Comparison of ENCODE assay signal across 16 cellular contexts in genomic region chrX:49262603-49263002, GRCh38. TPM values are rescaled to one million over a fixed set of nuclear protein-coding genes. Genes with fewer than 3 reads are reported as not detected.
DNase-seq lines count a peak whose midpoint lies in the region; ATAC-seq and TF ChIP-seq lines count a peak whose summit lies in the region.
"Had no signal": no experiment of that assay in that cellular context is flagged by ENCODE, and none has a peak within 500 bp of the region (broad histone marks: within the 10 kb centered on the region; RNA-seq: fewer than 3 reads in every experiment).

No MANE protein-coding gene starts in this region.

- no peak overlapping the region for H3K27ac Mint-ChIP-seq in activated T-cell treated with anti-CD3 and anti-CD28 coated beads, Interleukin-2, amount 50 U/mL, for 24 hours
- peak overlapping the region; percentile 59 for H3K27ac Mint-ChIP-seq in CD4-positive, alpha-beta T cell
- peak overlapping the region; percentile 64 for H3K27ac Mint-ChIP-seq in activated CD4-positive, alpha-beta memory T cell treated with anti-CD3 and anti-CD28 coated beads for 36 hours
- H3K27ac Mint-ChIP-seq in activated naive CD8-positive, alpha-beta T cell treated with anti-CD3 and anti-CD28 coated beads for 36 hours = peak overlapping the region; percentile 79

- no peaks in the 10 kb centered on the region for H3K4me1 ChIP-seq in PC-9 (replicated peaks; ENCODE audit: insufficient read depth)
- H3K4me1 ChIP-seq: Peyer's patch had no signal

- H3K4me1 Mint-ChIP-seq in activated T-cell treated with anti-CD3 and anti-CD28 coated beads, Interleukin-2, amount 50 U/mL, for 24 hours (ENCODE audit: low read depth) = peaks cover 50% of the 10 kb centered on the region
- peaks cover 35% of the 10 kb centered on the region for H3K4me1 Mint-ChIP-seq in CD4-positive, alpha-beta T cell (ENCODE audit: low read depth)
- H3K4me1 Mint-ChIP-seq in activated CD4-positive, alpha-beta memory T cell treated with anti-CD3 and anti-CD28 coated beads for 36 hours (ENCODE audit: low read depth) = peaks cover 44% of the 10 kb centered on the region
- peaks cover 50% of the 10 kb centered on the region for H3K4me1 Mint-ChIP-seq in activated naive CD8-positive, alpha-beta T cell treated with anti-CD3 and anti-CD28 coated beads for 36 hours

- no TSS peak for BruUV-seq in PC-9 (replicated peaks; lab: Mats Ljungman, UMichigan)

- H3K27me3 ChIP-seq in CD4-positive, alpha-beta T cell (ENCODE audit: control insufficient read depth, insufficient read depth, low read length) = no peaks in the 10 kb centered on the region
- H3K27me3 ChIP-seq in PC-9 (ENCODE audit: insufficient read depth, low read depth) = no peaks in the 10 kb centered on the region
- H3K27me3 ChIP-seq: Peyer's patch had no signal

- H2AFZ ChIP-seq in PC-9 = no peak overlapping the region

- no peak for ATAC-seq in CD4-positive, alpha-beta T cell (ENCODE audit: poor library complexity)
- no peak for ATAC-seq in GM18858 (IDR thresholded peaks at IDR 0.05; ENCODE audit: unreplicated experiment)

- CTCF ChIA-PET in CD4-positive, alpha-beta T cell (lab: Charles Lee) = no interaction called here
- CTCF ChIA-PET in activated CD4-positive, alpha-beta memory T cell treated with anti-CD3 and anti-CD28 coated beads for 36 hours (lab: Charles Lee) = interaction anchor here (1.0 kb wide), 1 partner anchor 70 kb away, joined by 4 read pairs; no protein-coding TSS in a partner anchor
- CTCF ChIA-PET in PC-9 (lab: Charles Lee) = no interaction called here

- no peak overlapping the region for H3K4me3 ChIP-seq in coronary artery
- H3K4me3 ChIP-seq in PC-9 = no peak overlapping the region
- H3K4me3 ChIP-seq: BLaER1 treated with 17β-estradiol and CSF1 and Interleukin-3, amounts not matched to agents 10 nM and 100 nM; Peyer's patch had no signal

- no peak for DNase-seq in activated T-cell treated with anti-CD3 and anti-CD28 coated beads, Interleukin-2, amount 50 U/mL, for 24 hours
- DNase-seq in activated T-cell treated with anti-CD3 and anti-CD28 coated beads, Interleukin-2, amount 50 U/mL, for 48 hours = no peak
- no peak for DNase-seq in CD4-positive, alpha-beta T cell
- no peak for DNase-seq in activated CD4-positive, alpha-beta memory T cell treated with anti-CD3 and anti-CD28 coated beads for 36 hours
- no peak for DNase-seq in activated naive CD8-positive, alpha-beta T cell treated with anti-CD3 and anti-CD28 coated beads for 36 hours
- DNase-seq in coronary artery (ENCODE audit: low spot score) (no peak), PC-9 (no peak)
- DNase-seq: DMS79 treated with DMSO at 0.1 percent for 48 hours, NCI-H1105, NCI-H1694, NCI-H2081 treated with DMSO at 0.1 percent for 48 hours, Peyer's patch had no signal

- H3K9me2 ChIP-seq in PC-9 (ENCODE audit: insufficient read depth) = no peaks in the 10 kb centered on the region

- peak overlapping the region; percentile 58 for H3K4me3 Mint-ChIP-seq in activated T-cell treated with anti-CD3 and anti-CD28 coated beads, Interleukin-2, amount 50 U/mL, for 24 hours
- peak overlapping the region; percentile 71 for H3K4me3 Mint-ChIP-seq in CD4-positive, alpha-beta T cell
- peak overlapping the region; percentile 62 for H3K4me3 Mint-ChIP-seq in activated CD4-positive, alpha-beta memory T cell treated with anti-CD3 and anti-CD28 coated beads for 36 hours
- peak overlapping the region; percentile 66 for H3K4me3 Mint-ChIP-seq in activated naive CD8-positive, alpha-beta T cell treated with anti-CD3 and anti-CD28 coated beads for 36 hours

- TF ChIP-seq CTCF in CD4-positive, alpha-beta T cell (IDR thresholded peaks at IDR 0.05) = no peak
- no peak for TF ChIP-seq CTCF in coronary artery (IDR thresholded peaks at IDR 0.05)
- TF ChIP-seq CTCF in PC-9 (conservative IDR thresholded peaks at IDR 0.05) = no peak

- POLR2A ChIA-PET in CD4-positive, alpha-beta T cell (lab: Charles Lee) = interaction anchor here (1.6 kb wide), 1 partner anchor 11 kb away, joined by 6 read pairs; no protein-coding TSS in a partner anchor
- POLR2A ChIA-PET in activated CD4-positive, alpha-beta memory T cell treated with anti-CD3 and anti-CD28 coated beads for 36 hours (lab: Charles Lee) = no interaction called here
- POLR2A ChIA-PET in PC-9 (lab: Charles Lee; ENCODE audit: unreplicated experiment) = no interaction called here

- no peak overlapping the region for H3K27ac ChIP-seq in CD4-positive, alpha-beta T cell (ENCODE audit: low read depth, low read length)
- H3K27ac ChIP-seq in coronary artery (no peak overlapping the region), PC-9 (no peak overlapping the region)
- H3K27ac ChIP-seq: BLaER1 treated with 17β-estradiol and CSF1 and Interleukin-3, amounts not matched to agents 10 nM and 100 nM; Peyer's patch had no signal

- H3K9me3 ChIP-seq in CD4-positive, alpha-beta T cell (ENCODE audit: control insufficient read depth, low read length) = no peaks in the 10 kb centered on the region
- no peaks in the 10 kb centered on the region for H3K9me3 ChIP-seq in PC-9 (ENCODE audit: insufficient read depth, low read depth)
- H3K9me3 ChIP-seq: BLaER1 treated with 17β-estradiol and CSF1 and Interleukin-3, amounts not matched to agents 10 nM and 100 nM; Peyer's patch had no signal

- H3K36me3 Mint-ChIP-seq in activated T-cell treated with anti-CD3 and anti-CD28 coated beads, Interleukin-2, amount 50 U/mL, for 24 hours (ENCODE audit: low read depth) = no peaks in the 10 kb centered on the region
- H3K36me3 Mint-ChIP-seq in CD4-positive, alpha-beta T cell (ENCODE audit: low read depth) = no peaks in the 10 kb centered on the region
- peaks cover 9% of the 10 kb centered on the region for H3K36me3 Mint-ChIP-seq in activated CD4-positive, alpha-beta memory T cell treated with anti-CD3 and anti-CD28 coated beads for 36 hours
- peaks cover 9% of the 10 kb centered on the region for H3K36me3 Mint-ChIP-seq in activated naive CD8-positive, alpha-beta T cell treated with anti-CD3 and anti-CD28 coated beads for 36 hours

- peaks cover 25% of the 10 kb centered on the region for H3K27me3 Mint-ChIP-seq in activated T-cell treated with anti-CD3 and anti-CD28 coated beads, Interleukin-2, amount 50 U/mL, for 24 hours
- no peaks in the 10 kb centered on the region for H3K27me3 Mint-ChIP-seq in CD4-positive, alpha-beta T cell
- H3K27me3 Mint-ChIP-seq in activated CD4-positive, alpha-beta memory T cell treated with anti-CD3 and anti-CD28 coated beads for 36 hours = no peaks in the 10 kb centered on the region
- H3K27me3 Mint-ChIP-seq in activated naive CD8-positive, alpha-beta T cell treated with anti-CD3 and anti-CD28 coated beads for 36 hours = no peaks in the 10 kb centered on the region

- no peak overlapping the region for H3K4me2 ChIP-seq in PC-9
- H3K4me2 ChIP-seq: BLaER1 treated with 17β-estradiol and CSF1 and Interleukin-3, amounts not matched to agents 10 nM and 100 nM had no signal

- intact Hi-C loops in CD4-positive, alpha-beta T cell (cut with DNase I, micrococcal nuclease) = no loop called here
- intact Hi-C loops in activated CD4-positive, alpha-beta memory T cell treated with anti-CD3 and anti-CD28 coated beads for 36 hours (cut with micrococcal nuclease) = no loop called here
- intact Hi-C loops in PC-9 (cut with micrococcal nuclease; ENCODE audit: unreplicated experiment) = no loop called here

- H3F3A ChIP-seq in PC-9 (ENCODE audit: insufficient read depth, low read depth) = no peaks in the 10 kb centered on the region

- H4K20me1 ChIP-seq in PC-9 (ENCODE audit: insufficient read depth) = no peaks in the 10 kb centered on the region

- no peaks in the 10 kb centered on the region for H3K79me2 ChIP-seq in PC-9 (ENCODE audit: low read depth)

- no peaks in the 10 kb centered on the region for H3K9me3 Mint-ChIP-seq in activated T-cell treated with anti-CD3 and anti-CD28 coated beads, Interleukin-2, amount 50 U/mL, for 24 hours
- H3K9me3 Mint-ChIP-seq in CD4-positive, alpha-beta T cell = no peaks in the 10 kb centered on the region
- H3K9me3 Mint-ChIP-seq in activated CD4-positive, alpha-beta memory T cell treated with anti-CD3 and anti-CD28 coated beads for 36 hours = no peaks in the 10 kb centered on the region
- no peaks in the 10 kb centered on the region for H3K9me3 Mint-ChIP-seq in activated naive CD8-positive, alpha-beta T cell treated with anti-CD3 and anti-CD28 coated beads for 36 hours

- H3K36me3 ChIP-seq in PC-9 (ENCODE audit: low read depth) = no peaks in the 10 kb centered on the region
- H3K36me3 ChIP-seq: BLaER1 treated with 17β-estradiol and CSF1 and Interleukin-3, amounts not matched to agents 10 nM and 100 nM; Peyer's patch had no signal

RNA-seq across cellular contexts. Expression of gene FOXP3, which starts 1.9 kb away (rescaled TPM):
- 1 to 10 TPM; 3.7 TPM for total RNA-seq in CD4-positive, alpha-beta T cell
- 10 to 100 TPM; 23.1 to 23.8 TPM for total RNA-seq in activated CD4-positive, alpha-beta memory T cell treated with anti-CD3 and anti-CD28 coated beads for 36 hours
- total RNA-seq in activated naive CD8-positive, alpha-beta T cell treated with anti-CD3 and anti-CD28 coated beads for 36 hours = 10 to 100 TPM; 11.2 to 11.9 TPM
- total RNA-seq in PC-9 (2021) = not detected in 2 replicates

RNA-seq across cellular contexts. Expression of gene PPP1R3F, which starts 7.0 kb away (rescaled TPM):
- total RNA-seq in CD4-positive, alpha-beta T cell = 1 to 10 TPM; 8.5 to 9.1 TPM
- total RNA-seq in activated CD4-positive, alpha-beta memory T cell treated with anti-CD3 and anti-CD28 coated beads for 36 hours = 1 to 10 TPM; 7.0 to 8.1 TPM
- 1 to 10 TPM; 2.1 to 2.5 TPM for total RNA-seq in activated naive CD8-positive, alpha-beta T cell treated with anti-CD3 and anti-CD28 coated beads for 36 hours
- total RNA-seq in PC-9 (2021) = 3.6 and 5.2 TPM in 2 replicates

RNA-seq across cellular contexts. Expression of gene CCDC22, which starts 27.3 kb away (rescaled TPM):
- total RNA-seq in CD4-positive, alpha-beta T cell = 10 to 100 TPM; 12.7 to 15.8 TPM
- 10 to 100 TPM; 21.0 to 21.1 TPM for total RNA-seq in activated CD4-positive, alpha-beta memory T cell treated with anti-CD3 and anti-CD28 coated beads for 36 hours
- total RNA-seq in activated naive CD8-positive, alpha-beta T cell treated with anti-CD3 and anti-CD28 coated beads for 36 hours = 10 to 100 TPM; 18.3 to 18.9 TPM
- total RNA-seq in PC-9 (2021) = 8.6 and 9.2 TPM in 2 replicates

RNA-seq across cellular contexts. Expression of gene CACNA1F, which starts 29.5 kb away (rescaled TPM):
- 1 to 10 TPM; 1.1 to 1.2 TPM for total RNA-seq in CD4-positive, alpha-beta T cell
- total RNA-seq in activated CD4-positive, alpha-beta memory T cell treated with anti-CD3 and anti-CD28 coated beads for 36 hours = under 1 TPM; 0.51 to 0.74 TPM
- under 1 TPM; 0.72 to 0.85 TPM for total RNA-seq in activated naive CD8-positive, alpha-beta T cell treated with anti-CD3 and anti-CD28 coated beads for 36 hours
- not detected in 2 replicates for total RNA-seq in PC-9 (2021)

RNA-seq across cellular contexts. Expression of gene GAGE10, which starts 40.8 kb away (rescaled TPM):
- not detected for total RNA-seq in CD4-positive, alpha-beta T cell
- not detected for total RNA-seq in activated CD4-positive, alpha-beta memory T cell treated with anti-CD3 and anti-CD28 coated beads for 36 hours
- not detected for total RNA-seq in activated naive CD8-positive, alpha-beta T cell treated with anti-CD3 and anti-CD28 coated beads for 36 hours
- not detected in 2 replicates for total RNA-seq in PC-9 (2021)
- total RNA-seq: H1, NCI-H460, Peyer's patch had no signal
